Comparison of ENCODE assay signal across 8 cellular contexts in genomic region chr9:138147556-138147955, GRCh38.
DNase-seq lines count a peak whose midpoint lies in the region; FAIRE-seq and TF ChIP-seq lines count a peak whose summit lies in the region.
"Not testable (repeated sequence)": the region's sequence is repeated elsewhere in the genome, so short reads cannot be mapped to it uniquely, and the experiment has no call there.

No MANE protein-coding gene starts in this region.

- H3K36me3 ChIP-seq in kidney (ENCODE audit: control insufficient read depth in 1 of 2, insufficient read depth in 2 of 2, low read length in 2 of 2); transverse colon: not testable (repeated sequence)

- FAIRE-seq in kidney (lab: Jason Lieb, UNC), result not testable (repeated sequence)

- H3K27me3 ChIP-seq in transverse colon, result peaks cover 15% of the 10 kb centered on the region

- TF ChIP-seq POLR2A in transverse colon (IDR thresholded peaks at IDR 0.05), result not testable (repeated sequence)

- H3K9ac ChIP-seq in kidney (ENCODE audit: low read length in 2 of 2), result not testable (repeated sequence)

- 38% methylated on average over 32 of the region's 34 CpGs; no CpG with 5 or more reads in 1 of the 2 donors for WGBS in transverse colon (ENCODE audit: low coverage in 1 of 2), 2 donors

- H3K9me3 ChIP-seq in kidney (ENCODE audit: control insufficient read depth in 1 of 2, low read length in 2 of 2); transverse colon: not testable (repeated sequence)

- TF ChIP-seq CTCF in epithelial cell of esophagus (IDR thresholded peaks at IDR 0.05; ENCODE audit: insufficient read depth, low read depth, low read length, missing control alignments) (peak; percentile 14), kidney (IDR thresholded peaks at IDR 0.05; ENCODE audit: borderline replicate concordance, extremely low read depth, insufficient read depth) (peak; percentile 13), transverse colon (IDR thresholded peaks at IDR 0.05) (peak in 1 of 5 experiments; percentile 21)

- not testable (repeated sequence) for H3K4me3 ChIP-seq in epithelial cell of esophagus (ENCODE audit: low read length); kidney (ENCODE audit: low read length in 2 of 2); transverse colon

- DNase-seq in DMS114 treated with DMSO at 0.1 percent for 48 hours (lab: John Stamatoyannopoulos, UW; ENCODE audit: unreplicated experiment), result peak; percentile 31
- peak; percentile 4 for DNase-seq in M059J (ENCODE audit: low read depth)
- peak; percentile 10 for DNase-seq in OCI-M1 (lab: John Stamatoyannopoulos, UW)
- peak; percentile 39 for DNase-seq in activated T-cell treated with anti-CD3 and anti-CD28 coated beads for 48 hours (ENCODE audit: low read depth)
- DNase-seq in epithelial cell of esophagus (ENCODE audit: low read depth), result peak; percentile 43
- peak; percentile 78 for DNase-seq in kidney
- DNase-seq in posterior vena cava (ENCODE audit: low spot score), result peak; percentile 83
- peak; percentile 27 for DNase-seq in transverse colon

- not testable (repeated sequence) for TF ChIP-seq EP300 in transverse colon (IDR thresholded peaks at IDR 0.05; ENCODE audit: low read depth)

- H3K4me1 ChIP-seq in kidney (ENCODE audit: control insufficient read depth in 1 of 2, insufficient read depth in 1 of 2, low read depth in 1 of 2, low read length in 2 of 2); transverse colon: not testable (repeated sequence)

- intact Hi-C loops in kidney (cut with DNase I); posterior vena cava (cut with DNase I); transverse colon (cut with DNase I; ENCODE audit: low total_unique reads): not testable (repeated sequence)

- not testable (repeated sequence) for H3K27ac ChIP-seq in kidney (ENCODE audit: low read depth in 2 of 2, low read length in 2 of 2); transverse colon

- in situ Hi-C loops in transverse colon (cut with MboI; ENCODE audit: low pct_ligation_motif_present in 1 of 4, low pct_unique_long_range_greater_than_20kb in 1 of 4, low sequenced_read_pairs in 3 of 4), result not testable (repeated sequence)

Comparison
In these comparisons a context has a peak if more than half of its experiments do, and no peak if none do; other contexts are left out.
1. DNase-seq: peak in every context shown above with its lines; median percentile 83 in posterior vena cava; 78 in kidney; 43 in epithelial cell of esophagus; 39 in activated T-cell treated with anti-CD3 and anti-CD28 coated beads for 48 hours; 31 in DMS114 treated with DMSO at 0.1 percent for 48 hours; 27 in transverse colon; 10 in OCI-M1; 4 in M059J.